20 cellular contexts compared by ENCODE assay signal in the genomic region with DNA sequence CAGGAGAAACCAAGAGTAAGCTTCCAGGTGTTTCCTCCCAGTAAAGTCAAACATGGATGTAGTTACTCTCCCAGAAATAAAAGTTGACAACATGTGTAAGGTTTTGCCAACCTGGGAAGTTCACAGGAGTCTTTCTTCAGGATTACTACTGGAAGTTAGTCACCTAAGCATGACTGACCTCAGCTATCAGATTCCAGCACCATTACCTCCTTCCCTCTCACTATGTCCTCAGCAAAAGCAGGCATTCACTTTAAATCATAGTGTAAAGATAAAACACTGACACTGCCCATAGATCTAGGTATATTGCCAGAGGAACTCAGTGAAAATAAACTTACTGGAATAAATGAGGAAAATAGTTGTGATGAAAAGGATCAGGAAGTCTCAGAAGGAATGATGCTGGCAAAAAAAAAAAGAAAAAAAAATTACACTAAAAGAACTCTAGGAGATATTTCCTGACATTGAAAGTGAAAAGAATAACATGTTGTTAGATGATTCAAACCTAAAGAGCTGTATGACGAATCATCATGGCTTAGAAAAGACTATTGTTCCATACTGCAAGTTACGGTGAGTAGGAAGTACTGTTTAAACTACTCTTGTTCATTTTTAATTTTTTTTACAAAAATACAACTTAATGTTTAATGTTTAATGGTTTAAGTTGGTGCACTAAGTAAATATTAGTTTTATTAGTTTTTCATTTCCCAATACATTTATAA.
A peak's percentile ranks its signal among the peaks of the same experiment; 100 is the strongest.
DNase-seq lines count a peak whose midpoint lies in the region; ATAC-seq, FAIRE-seq and TF ChIP-seq lines count a peak whose summit lies in the region.
"Had no signal": no experiment of that assay in that cellular context is flagged by ENCODE, and none has a peak within 500 bp of the region (broad histone marks: within the 10 kb centered on the region; RNA-seq: fewer than 3 reads in every experiment).

No MANE protein-coding gene starts in this region.

- no peak for TF ChIP-seq CTCF in colonic mucosa (IDR thresholded peaks at IDR 0.05)

- DNase-seq in RKO (ENCODE audit: low spot score): peak; percentile 6
- peak; percentile 53 for DNase-seq in left kidney (ENCODE audit: low read depth, low spot score)
- DNase-seq in GM12892 (ENCODE audit: insufficient read length): no peak
- no peak for DNase-seq in colonic mucosa
- DNase-seq: activated CD8-positive, alpha-beta memory T cell treated with anti-CD3 and anti-CD28 coated beads, Interleukin-2, amount 10 ng/mL, durations not matched to agents 7 days and 5 days; amniotic stem cell; DMS153; lower lobe of right lung; naive thymus-derived CD4-positive, alpha-beta T cell; NCI-H1436; NCI-H345; spleen; trophoblast cell had no signal

- TF ChIP-seq POLR2A in GM12892 (IDR thresholded peaks at IDR 0.05; ENCODE audit: low read depth, low read length): no peak

- no peaks in the 10 kb centered on the region for H3K27me3 ChIP-seq in colonic mucosa
- H3K27me3 ChIP-seq: spleen had no signal

- H3K27ac ChIP-seq in colonic mucosa: no peak overlapping the region
- H3K27ac ChIP-seq: lower lobe of right lung, prostate gland, spleen had no signal

- H3K36me3 ChIP-seq in colonic mucosa: no peaks in the 10 kb centered on the region
- H3K36me3 ChIP-seq: lower lobe of right lung, prostate gland, spleen had no signal

- no peaks in the 10 kb centered on the region for H3K9me3 ChIP-seq in colonic mucosa
- H3K9me3 ChIP-seq: lower lobe of right lung, prostate gland, spleen had no signal

- intact Hi-C loops in colonic mucosa (cut with DNase I): no loop called here

- FAIRE-seq in GM12892 (lab: Jason Lieb, UNC): no peak
- FAIRE-seq: frontal cortex had no signal

- H3K4me1 ChIP-seq in colonic mucosa: no peaks in the 10 kb centered on the region
- H3K4me1 ChIP-seq: lower lobe of right lung, prostate gland, spleen had no signal

- no peak overlapping the region for H3K9ac ChIP-seq in colonic mucosa (ENCODE audit: low read depth in 2 of 2, low read length in 2 of 2)

- ATAC-seq in GM18907 (IDR thresholded peaks at IDR 0.05; ENCODE audit: unreplicated experiment) (peak; percentile 71), HG02943 (IDR thresholded peaks at IDR 0.05; ENCODE audit: low read depth, unreplicated experiment) (peak; percentile 57), GM18520 (IDR thresholded peaks at IDR 0.05; ENCODE audit: unreplicated experiment) (no peak), GM21526 (IDR thresholded peaks at IDR 0.05; ENCODE audit: low FRiP score, unreplicated experiment) (no peak)
- ATAC-seq: activated CD8-positive, alpha-beta memory T cell treated with anti-CD3 and anti-CD28 coated beads, Interleukin-2, amount 10 ng/mL, durations not matched to agents 7 days and 5 days; lower lobe of right lung; naive thymus-derived CD4-positive, alpha-beta T cell; stimulated activated effector memory CD8-positive, alpha-beta T cell treated with anti-CD3 and anti-CD28 coated beads, Interleukin-12 subunit alpha, Interleukin-12 subunit beta, amount 100 ng/mL, for 72 hours had no signal

- no peak overlapping the region for H3K4me3 ChIP-seq in colonic mucosa
- H3K4me3 ChIP-seq: lower lobe of right lung, prostate gland, spleen had no signal

Comparison
In these comparisons a context has a peak if more than half of its experiments do, and no peak if none do; other contexts are left out.
1. ATAC-seq: peak in GM18907 (single experiment) and HG02943 (single experiment); none in GM18520 (single experiment) and GM21526 (single experiment).
2. DNase-seq: peak in RKO (single experiment) and left kidney (single experiment); none in GM12892 (single experiment) and colonic mucosa (single experiment).